10 cellular contexts compared by ENCODE assay signal in genomic region chr2:2646312-2647051, GRCh38.
DNase-seq lines count a peak whose midpoint lies in the region; ATAC-seq lines count a peak whose summit lies in the region.
"Had no signal": no experiment of that assay in that cellular context is flagged by ENCODE, and none has a peak within 500 bp of the region (broad histone marks: within the 10 kb centered on the region; RNA-seq: fewer than 3 reads in every experiment).

No MANE protein-coding gene starts in this region.

- peak overlapping the region; percentile 8 for H3K4me3 Mint-ChIP-seq in activated naive CD4-positive, alpha-beta T cell treated with anti-CD3 and anti-CD28 coated beads for 36 hours

- H3K4me1 Mint-ChIP-seq in activated naive CD4-positive, alpha-beta T cell treated with anti-CD3 and anti-CD28 coated beads for 36 hours (ENCODE audit: low read depth), result peaks cover 40% of the 10 kb centered on the region

- H3K36me3 Mint-ChIP-seq in activated naive CD4-positive, alpha-beta T cell treated with anti-CD3 and anti-CD28 coated beads for 36 hours (ENCODE audit: low read depth), result no peaks in the 10 kb centered on the region

- DNase-seq in activated naive CD4-positive, alpha-beta T cell treated with anti-CD3 and anti-CD28 coated beads for 36 hours, result peak; percentile 75
- no peak for DNase-seq in activated naive CD4-positive, alpha-beta T cell treated with Interleukin-2 at 50 U/mL for 16 hours
- DNase-seq in SW480 (ENCODE audit: low spot score), result peak; percentile 96
- peak; percentile 34 for DNase-seq in epithelial cell of prostate (ENCODE audit: low read depth, low spot score)
- DNase-seq in stimulated activated naive CD8-positive, alpha-beta T cell treated with anti-CD3 and anti-CD28 coated beads, Interleukin-15, Interleukin-2, amounts not matched to agents 100 U/mL and 50 U/mL, for 24 hours, result peak; percentile 37
- DNase-seq in DMS153 (lab: John Stamatoyannopoulos, UW), result no peak

- intact Hi-C loops in activated naive CD4-positive, alpha-beta T cell treated with anti-CD3 and anti-CD28 coated beads for 36 hours (cut with micrococcal nuclease), result loop anchor here (1.0 to 5.0 kb wide), 6 partner anchors 33 to 912 kb away; partner anchors contain the start of genes ADI1, RNASEH1 and TRAPPC12

- no peaks in the 10 kb centered on the region for H3K9me3 Mint-ChIP-seq in activated naive CD4-positive, alpha-beta T cell treated with anti-CD3 and anti-CD28 coated beads for 36 hours

- H3K27me3 Mint-ChIP-seq in activated naive CD4-positive, alpha-beta T cell treated with anti-CD3 and anti-CD28 coated beads for 36 hours (ENCODE audit: low read depth), result no peaks in the 10 kb centered on the region

- H3K27ac ChIP-seq in epithelial cell of prostate, result peak overlapping the region; percentile 81

- peak; percentile 84 for ATAC-seq in stimulated activated naive CD8-positive, alpha-beta T cell treated with anti-CD3 and anti-CD28 coated beads, Interleukin-15, Interleukin-2, amounts not matched to agents 100 U/mL and 50 U/mL, for 24 hours
- ATAC-seq in HG02884 (IDR thresholded peaks at IDR 0.05; ENCODE audit: unreplicated experiment) (no peak), HG02588 (IDR thresholded peaks at IDR 0.05; ENCODE audit: unreplicated experiment) (no peak)
- ATAC-seq: HCT116, Panc1 had no signal

- peak overlapping the region; percentile 69 for H3K27ac Mint-ChIP-seq in activated naive CD4-positive, alpha-beta T cell treated with anti-CD3 and anti-CD28 coated beads for 36 hours

- CTCF ChIA-PET in activated naive CD4-positive, alpha-beta T cell treated with anti-CD3 and anti-CD28 coated beads for 36 hours (lab: Charles Lee), result interaction anchor here (0.7 kb wide), 1 partner anchor 79 kb away, joined by 3 read pairs; no protein-coding TSS in a partner anchor

Comparison
In these comparisons a context has a peak if more than half of its experiments do, and no peak if none do; other contexts are left out.
1. DNase-seq: peak in activated naive CD4-positive, alpha-beta T cell treated with anti-CD3 and anti-CD28 coated beads for 36 hours (single experiment), SW480 (single experiment), epithelial cell of prostate (single experiment) and stimulated activated naive CD8-positive, alpha-beta T cell treated with anti-CD3 and anti-CD28 coated beads, Interleukin-15, Interleukin-2, amounts not matched to agents 100 U/mL and 50 U/mL, for 24 hours (single experiment); none in activated naive CD4-positive, alpha-beta T cell treated with Interleukin-2 at 50 U/mL for 16 hours (single experiment) and DMS153 (single experiment).